ENCODE assay signal across 1 cellular context in genomic region chr1:98048234-98048633, GRCh38.
A peak's percentile ranks its signal among the peaks of the same experiment; 100 is the strongest.
TF ChIP-seq lines count a peak whose summit lies in the region.

No MANE protein-coding gene starts in this region.

TF ChIP-seq in HepG2, 621 proteins besides CTCF, POLR2A, EP300 and RAD21 (continued from another document and continues in another):
- TF ChIP-seq ARID5B (CRISPR knock-in tag; IDR thresholded peaks at IDR 0.05) (peak; percentile 38; the same call in 1 of the 2 replicates), KLF12 (CRISPR knock-in tag; IDR thresholded peaks at IDR 0.05; ENCODE audit: borderline replicate concordance) (no peak), ZBTB7B (CRISPR knock-in tag; IDR thresholded peaks at IDR 0.05) (0 out of 2 replicates have a peak, but pooled peaks have one; percentile 36), E2F2 (CRISPR knock-in tag; IDR thresholded peaks at IDR 0.05; ENCODE audit: borderline replicate concordance) (no peak), HOMEZ (CRISPR knock-in tag; IDR thresholded peaks at IDR 0.05; ENCODE audit: low read depth) (no peak), ZNF407 (CRISPR knock-in tag; IDR thresholded peaks at IDR 0.05; ENCODE audit: not compliant biosample characterization) (no peak), FOXA1 (IDR thresholded peaks at IDR 0.05) (no peak), FOXA1 (CRISPR knock-in tag; IDR thresholded peaks at IDR 0.05) (no peak), KDM2A (CRISPR knock-in tag; IDR thresholded peaks at IDR 0.05; ENCODE audit: borderline replicate concordance, low read depth) (peak; percentile 72; the same call in 1 of the 2 replicates), HOXA7 (CRISPR knock-in tag; IDR thresholded peaks at IDR 0.05) (no peak), ZFYVE20 (CRISPR knock-in tag; IDR thresholded peaks at IDR 0.05; ENCODE audit: borderline replicate concordance, low read depth) (0 out of 2 replicates have a peak, but pooled peaks have one; percentile 67), GLMP (CRISPR knock-in tag; IDR thresholded peaks at IDR 0.05; ENCODE audit: borderline replicate concordance) (no peak), ZNF367 (CRISPR knock-in tag; IDR thresholded peaks at IDR 0.05; ENCODE audit: borderline replicate concordance) (no peak), ZNF160 (CRISPR knock-in tag; IDR thresholded peaks at IDR 0.05) (peak; percentile 33; the same call in 1 of the 2 replicates), HNF4A (CRISPR knock-in tag; IDR thresholded peaks at IDR 0.05) (no peak), ZNF75D (CRISPR knock-in tag; IDR thresholded peaks at IDR 0.05; ENCODE audit: borderline replicate concordance) (no peak), ZNF704 (CRISPR knock-in tag; IDR thresholded peaks at IDR 0.05; ENCODE audit: borderline replicate concordance) (no peak), NR2F6 (IDR thresholded peaks at IDR 0.05) (no peak), NR2F6 (CRISPR knock-in tag; IDR thresholded peaks at IDR 0.05) (0 out of 2 replicates have a peak, but pooled peaks have one; percentile 16), TBL1XR1 (IDR thresholded peaks at IDR 0.05; ENCODE audit: borderline replicate concordance, low read length, partially characterized antibody) (no peak), ARID2 (CRISPR knock-in tag; IDR thresholded peaks at IDR 0.05; ENCODE audit: borderline replicate concordance) (no peak), ZNF264 (CRISPR knock-in tag; IDR thresholded peaks at IDR 0.05) (0 out of 2 replicates have a peak, but pooled peaks have one; percentile 59), GATAD2A (CRISPR knock-in tag; IDR thresholded peaks at IDR 0.05) (0 out of 2 replicates have a peak, but pooled peaks have one; percentile 10), PLRG1 (conservative IDR thresholded peaks at IDR 0.05) (no peak), TMF1 (CRISPR knock-in tag; IDR thresholded peaks at IDR 0.05; ENCODE audit: low read depth) (no peak), HHEX (CRISPR knock-in tag; IDR thresholded peaks at IDR 0.05) (no peak), UBTF (CRISPR knock-in tag; IDR thresholded peaks at IDR 0.05) (no peak), ZBTB26 (CRISPR knock-in tag; IDR thresholded peaks at IDR 0.05; ENCODE audit: borderline replicate concordance) (peak; percentile 72; the same call in 1 of the 2 replicates), ZNF512 (CRISPR knock-in tag; IDR thresholded peaks at IDR 0.05) (no peak), ZFY (CRISPR knock-in tag; IDR thresholded peaks at IDR 0.05) (0 out of 2 replicates have a peak, but pooled peaks have one; percentile 19), PCBP1 (IDR thresholded peaks at IDR 0.05; ENCODE audit: borderline replicate concordance, low read depth, low read length) (no peak), MIXL1 (CRISPR knock-in tag; IDR thresholded peaks at IDR 0.05) (peak; percentile 45; the same call in 1 of the 2 replicates)
